ENCODE assay signal across 9 cellular contexts in the genomic region with DNA sequence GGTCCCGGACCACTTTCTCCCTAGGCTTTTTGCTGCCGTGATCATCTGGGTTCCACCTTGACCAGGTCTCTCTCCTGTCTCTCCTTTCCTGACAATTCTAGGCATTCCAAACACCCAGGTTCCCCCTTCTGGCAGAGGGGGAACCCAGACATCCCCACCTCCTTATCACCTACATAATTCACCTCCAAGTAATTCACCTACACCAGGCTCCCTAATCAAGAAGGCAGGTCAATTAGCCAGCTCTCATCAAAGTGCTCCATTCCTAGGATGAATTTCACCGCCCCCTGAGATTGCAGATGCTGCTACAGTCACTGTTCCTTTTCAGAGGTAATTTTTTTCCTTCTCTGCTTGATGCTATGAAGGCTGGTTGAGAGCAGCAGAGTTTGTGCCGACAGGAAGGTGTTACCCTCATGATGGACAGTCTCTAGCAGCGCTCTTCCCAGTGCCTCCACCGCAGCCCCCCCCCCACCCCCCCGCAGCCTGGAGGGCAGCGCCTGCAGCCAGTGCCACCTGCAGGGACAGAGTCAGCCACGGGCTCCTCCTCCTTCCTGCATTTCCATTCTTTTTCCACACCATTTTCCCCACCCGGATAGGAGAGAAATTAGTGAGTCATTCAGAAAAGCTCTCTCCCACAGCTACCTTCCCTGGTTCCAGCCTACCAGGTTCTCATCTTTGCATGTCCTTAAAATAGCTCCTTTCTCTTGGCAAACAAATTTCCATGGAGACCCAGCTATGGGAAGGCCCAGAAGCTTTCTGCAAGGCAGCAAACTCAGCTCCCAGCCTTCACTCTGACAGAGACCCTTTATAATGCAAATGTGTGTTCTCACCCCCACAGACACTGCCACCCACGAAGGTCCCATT. TPM values are rescaled to one million over a fixed set of nuclear protein-coding genes. Genes with fewer than 3 reads are reported as not detected.
DNase-seq lines count a peak whose midpoint lies in the region; ATAC-seq, FAIRE-seq and TF ChIP-seq lines count a peak whose summit lies in the region.
"Had no signal": no experiment of that assay in that cellular context is flagged by ENCODE, and none has a peak within 500 bp of the region (broad histone marks: within the 10 kb centered on the region; RNA-seq: fewer than 3 reads in every experiment).

No MANE protein-coding gene starts in this region.

- peak overlapping the region; percentile 27 to 40; a peak in 3 of 5 replicates for H3K4me3 Mint-ChIP-seq in H9
- H3K4me3 Mint-ChIP-seq in osteocyte (ENCODE audit: unreplicated experiment), result no peak overlapping the region

- no peak overlapping the region for H2BK5ac ChIP-seq in H9 (ENCODE audit: insufficient read length, low read length)

- no peaks in the 10 kb centered on the region for H3K9me3 ChIP-seq in H9 (ENCODE audit: control insufficient read depth, low read depth, low read length)
- H3K9me3 ChIP-seq: heart left ventricle had no signal

- peaks cover 40 to 41% of the 10 kb centered on the region in 2 experiments for H3K4me1 Mint-ChIP-seq in H9
- peaks cover 31% of the 10 kb centered on the region for H3K4me1 Mint-ChIP-seq in osteocyte (ENCODE audit: unreplicated experiment)

- no peaks in the 10 kb centered on the region for H3K79me1 ChIP-seq in H9 (ENCODE audit: insufficient read depth, low read depth, low read length, poor library complexity, severe bottlenecking)

- H3K14ac ChIP-seq in H9 (ENCODE audit: insufficient read depth, low read length), result no peak overlapping the region

- TF ChIP-seq CTCF in H9 (conservative IDR thresholded peaks at IDR 0.05) (no peak), osteocyte (IDR thresholded peaks at IDR 0.05) (no peak)

- H3K23ac ChIP-seq in H9 (ENCODE audit: insufficient read length, low read depth, low read length), result no peak overlapping the region

- H3K56ac ChIP-seq in H9 (ENCODE audit: insufficient read length, low read depth, low read length), result no peak overlapping the region

- no peaks in the 10 kb centered on the region for H3K23me2 ChIP-seq in H9 (ENCODE audit: insufficient read length, low read depth, low read length, poor library complexity, severe bottlenecking)

- H3K4me1 ChIP-seq in H9 (ENCODE audit: insufficient read depth, low read length), result peaks cover 8% of the 10 kb centered on the region; the same call in 1 of the 2 replicates

- no peak overlapping the region for H3K4me2 ChIP-seq in H9 (ENCODE audit: insufficient read depth, insufficient read length, low read length)

- H3K36me3 Mint-ChIP-seq in H9 (ENCODE audit: insufficient read depth in 1 of 3, low read depth in 3 of 3), result peaks cover 0 to 5% (median 2%) of the 10 kb centered on the region in 3 experiments; a peak in 3 of 7 replicates
- no peaks in the 10 kb centered on the region for H3K36me3 Mint-ChIP-seq in osteocyte (ENCODE audit: unreplicated experiment)

- peak; percentile 87 for FAIRE-seq in RCC 7860 (lab: Jason Lieb, UNC)

- H3K9ac ChIP-seq in H9 (ENCODE audit: extremely low read depth, insufficient read length, low read length), result no peak overlapping the region

- H2BK15ac ChIP-seq in H9 (ENCODE audit: low read depth, low read length), result no peak overlapping the region

- H3K9me3 Mint-ChIP-seq in H9 (peaks cover 0 to 2% of the 10 kb centered on the region in 2 experiments; a peak in 2 of 5 replicates), osteocyte (ENCODE audit: unreplicated experiment) (no peaks in the 10 kb centered on the region)

- H3K4ac ChIP-seq in H9 (ENCODE audit: low read depth, low read length), result no peak overlapping the region

- H3K79me2 ChIP-seq in H9 (ENCODE audit: insufficient read depth, low read length), result no peaks in the 10 kb centered on the region

- no peak overlapping the region for H3K27ac ChIP-seq in H9 (ENCODE audit: insufficient read length, low read depth, low read length)
- H3K27ac ChIP-seq: heart left ventricle had no signal

- H3K27ac Mint-ChIP-seq in H9, result peak overlapping the region; percentile 46 to 90 (median 76); a peak in 5 of 7 replicates
- H3K27ac Mint-ChIP-seq in osteocyte (ENCODE audit: unreplicated experiment), result peak overlapping the region; percentile 64

- ATAC-seq in GM21390 (IDR thresholded peaks at IDR 0.05; ENCODE audit: unreplicated experiment) (no peak), GM18907 (IDR thresholded peaks at IDR 0.05; ENCODE audit: unreplicated experiment) (no peak)
- ATAC-seq: heart left ventricle had no signal

- H4K8ac ChIP-seq in H9 (replicated peaks; ENCODE audit: insufficient read length, low read depth, low read length), result no peak overlapping the region

- WGBS in H9 (ENCODE audit: extremely low coverage, insufficient read length, low lambda C conversion rate), result no CpG with 5 or more reads among the region's 11 CpGs

- no peak overlapping the region for H2BK20ac ChIP-seq in H9 (ENCODE audit: low read depth, low read length, poor library complexity, severe bottlenecking)

- DNase-seq in H9, result peak; percentile 76
- DNase-seq in RCC 7860 (ENCODE audit: low spot score), result peak; percentile 88
- peak; percentile 38 for DNase-seq in epidermal melanocyte (ENCODE audit: insufficient read length, low spot score)
- DNase-seq in osteocyte (ENCODE audit: extremely low spot score, unreplicated experiment), result no peak
- no peak for DNase-seq in GM19240 (ENCODE audit: insufficient read length, low spot score)
- DNase-seq in NCI-H2196 treated with DMSO at 0.1 percent for 48 hours (lab: John Stamatoyannopoulos, UW; ENCODE audit: unreplicated experiment), result no peak
- DNase-seq: heart left ventricle had no signal

- H4K91ac ChIP-seq in H9 (ENCODE audit: insufficient read length, low read depth, low read length), result no peak overlapping the region

- no peak overlapping the region for H2AK5ac ChIP-seq in H9 (ENCODE audit: insufficient read length, low read length)

- H4K5ac ChIP-seq in H9 (ENCODE audit: insufficient read length, low read depth, low read length), result no peak overlapping the region

- no peak overlapping the region for H2BK120ac ChIP-seq in H9 (ENCODE audit: low read depth, low read length, poor library complexity, severe bottlenecking)

- H2BK12ac ChIP-seq in H9 (ENCODE audit: insufficient read length, low read depth, low read length), result no peak overlapping the region

- no peaks in the 10 kb centered on the region for H3K27me3 ChIP-seq in H9 (ENCODE audit: insufficient read depth, low read length)
- H3K27me3 ChIP-seq: heart left ventricle had no signal

- H3K27me3 Mint-ChIP-seq in H9 (ENCODE audit: low read depth), result peaks cover 4% of the 10 kb centered on the region
- H3K27me3 Mint-ChIP-seq in osteocyte (ENCODE audit: unreplicated experiment), result no peaks in the 10 kb centered on the region

- no peak overlapping the region for H2AFZ ChIP-seq in H9 (ENCODE audit: low read length)

- no peak overlapping the region for H3T11ph ChIP-seq in H9 (ENCODE audit: low read length)

- H4K20me1 ChIP-seq in H9 (ENCODE audit: control insufficient read depth, insufficient read depth, insufficient read length), result no peaks in the 10 kb centered on the region

- H3K18ac ChIP-seq in H9 (ENCODE audit: insufficient read length, low read depth, low read length), result no peak overlapping the region

RNA-seq across cellular contexts. Expression of gene ATG16L1, which starts 42.1 kb away (rescaled TPM):
- 39.3 and 42.0 TPM in 2 replicates for total RNA-seq in H9 (2021)
- 20.9 and 23.4 TPM in 2 replicates for total RNA-seq in osteocyte

Comparison
In these comparisons a context has a peak if more than half of its experiments do, and no peak if none do; other contexts are left out.
1. DNase-seq: peak in H9 (single experiment), RCC 7860 (single experiment) and epidermal melanocyte (single experiment); none in osteocyte (single experiment), GM19240 (single experiment) and NCI-H2196 treated with DMSO at 0.1 percent for 48 hours (single experiment).